1 cellular context compared by ENCODE assay signal in genomic region chr1:45205910-45206721, GRCh38.
TF ChIP-seq lines count a peak whose summit lies in the region.

Gene ZSWIM5, minus strand, starts transcription at chr1:45206605. Its CDS starts 255 bp downstream, at chr1:45206350.

TF ChIP-seq in HepG2, 621 proteins besides CTCF, POLR2A, EP300 and RAD21 (continued from another document and continues in another):
- TF ChIP-seq, protein P1, sequence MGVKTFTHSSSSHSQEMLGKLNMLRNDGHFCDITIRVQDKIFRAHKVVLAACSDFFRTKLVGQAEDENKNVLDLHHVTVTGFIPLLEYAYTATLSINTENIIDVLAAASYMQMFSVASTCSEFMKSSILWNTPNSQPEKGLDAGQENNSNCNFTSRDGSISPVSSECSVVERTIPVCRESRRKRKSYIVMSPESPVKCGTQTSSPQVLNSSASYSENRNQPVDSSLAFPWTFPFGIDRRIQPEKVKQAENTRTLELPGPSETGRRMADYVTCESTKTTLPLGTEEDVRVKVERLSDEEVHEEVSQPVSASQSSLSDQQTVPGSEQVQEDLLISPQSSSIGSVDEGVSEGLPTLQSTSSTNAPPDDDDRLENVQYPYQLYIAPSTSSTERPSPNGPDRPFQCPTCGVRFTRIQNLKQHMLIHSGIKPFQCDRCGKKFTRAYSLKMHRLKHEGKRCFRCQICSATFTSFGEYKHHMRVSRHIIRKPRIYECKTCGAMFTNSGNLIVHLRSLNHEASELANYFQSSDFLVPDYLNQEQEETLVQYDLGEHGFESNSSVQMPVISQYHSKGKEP (CRISPR knock-in tag; IDR thresholded peaks at IDR 0.05), result no peak
- TF ChIP-seq HOXA3 (CRISPR knock-in tag; IDR thresholded peaks at IDR 0.05) (peak; percentile 72), FOXK2 (IDR thresholded peaks at IDR 0.05) (no peak), ZNF580 (CRISPR knock-in tag; IDR thresholded peaks at IDR 0.05; ENCODE audit: borderline replicate concordance, low read depth) (no peak), PCBP1 (IDR thresholded peaks at IDR 0.05; ENCODE audit: borderline replicate concordance, low read depth, low read length) (no peak), AGO1 (IDR thresholded peaks at IDR 0.05; ENCODE audit: low read depth, low read length, poor library complexity, severe bottlenecking) (no peak), ZKSCAN5 (CRISPR knock-in tag; IDR thresholded peaks at IDR 0.05) (no peak), ZSCAN29 (CRISPR knock-in tag; conservative IDR thresholded peaks at IDR 0.05) (no peak), ZNF777 (CRISPR knock-in tag; IDR thresholded peaks at IDR 0.05) (peak; percentile 64), ZNF776 (CRISPR knock-in tag; IDR thresholded peaks at IDR 0.05) (0 out of 2 replicates have a peak, but pooled peaks have one; percentile 79), RFX1 (IDR thresholded peaks at IDR 0.05) (no peak), ZNF547 (CRISPR knock-in tag; IDR thresholded peaks at IDR 0.05) (no peak), ZNF772 (CRISPR knock-in tag; IDR thresholded peaks at IDR 0.05) (peak; percentile 21; the same call in 1 of the 2 replicates), ZNF121 (CRISPR knock-in tag; IDR thresholded peaks at IDR 0.05) (no peak), FOXM1 (CRISPR knock-in tag; IDR thresholded peaks at IDR 0.05) (0 out of 2 replicates have a peak, but pooled peaks have one; percentile 50), HES4 (CRISPR knock-in tag; IDR thresholded peaks at IDR 0.05; ENCODE audit: borderline replicate concordance) (0 out of 2 replicates have a peak, but pooled peaks have one; percentile 63), HOXA7 (CRISPR knock-in tag; IDR thresholded peaks at IDR 0.05) (no peak), MZF1 (CRISPR knock-in tag; IDR thresholded peaks at IDR 0.05; ENCODE audit: borderline replicate concordance) (no peak), HMGXB3 (CRISPR knock-in tag; IDR thresholded peaks at IDR 0.05; ENCODE audit: borderline replicate concordance) (no peak), PRMT3 (CRISPR knock-in tag; IDR thresholded peaks at IDR 0.05; ENCODE audit: borderline replicate concordance, low read depth) (0 out of 2 replicates have a peak, but pooled peaks have one; percentile 74), ZNF782 (CRISPR knock-in tag; IDR thresholded peaks at IDR 0.05; ENCODE audit: borderline replicate concordance) (peak; percentile 72; the same call in 1 of the 2 replicates), NFYB (CRISPR knock-in tag; IDR thresholded peaks at IDR 0.05) (no peak), KDM4B (CRISPR knock-in tag; IDR thresholded peaks at IDR 0.05) (no peak; the same call in 1 of the 2 replicates), ZFY (CRISPR knock-in tag; IDR thresholded peaks at IDR 0.05) (peak; percentile 76), AHDC1 (CRISPR knock-in tag; IDR thresholded peaks at IDR 0.05; ENCODE audit: borderline replicate concordance) (no peak), BRD4 (CRISPR knock-in tag; IDR thresholded peaks at IDR 0.05) (peak; percentile 37; the same call in 1 of the 2 replicates), ZNF136 (CRISPR knock-in tag; IDR thresholded peaks at IDR 0.05; ENCODE audit: low read depth) (no peak), ZNF343 (CRISPR knock-in tag; IDR thresholded peaks at IDR 0.05) (no peak), ZNF652 (CRISPR knock-in tag; IDR thresholded peaks at IDR 0.05; ENCODE audit: borderline replicate concordance, low read depth) (no peak), RBM22 (optimal IDR thresholded peaks at IDR 0.05; ENCODE audit: low read length) (no peak), NFE2 (CRISPR knock-in tag; IDR thresholded peaks at IDR 0.05) (no peak), ZFP1 (CRISPR knock-in tag; IDR thresholded peaks at IDR 0.05) (no peak), PHB2 (IDR thresholded peaks at IDR 0.05; ENCODE audit: partially characterized antibody) (no peak), STAT5B (CRISPR knock-in tag; IDR thresholded peaks at IDR 0.05) (no peak), TERF1 (CRISPR knock-in tag; IDR thresholded peaks at IDR 0.05) (no peak), SP140L (CRISPR knock-in tag; IDR thresholded peaks at IDR 0.05; ENCODE audit: borderline replicate concordance) (no peak), ZUFSP (CRISPR knock-in tag; IDR thresholded peaks at IDR 0.05; ENCODE audit: borderline replicate concordance) (no peak), ZNF253 (CRISPR knock-in tag; IDR thresholded peaks at IDR 0.05; ENCODE audit: borderline replicate concordance) (no peak), SOX13 (IDR thresholded peaks at IDR 0.05) (no peak), SOX13 (CRISPR knock-in tag; conservative IDR thresholded peaks at IDR 0.05 in 1 of 2, IDR thresholded peaks at IDR 0.05 in 1 of 2) (no peak)
- TF ChIP-seq, protein P2, sequence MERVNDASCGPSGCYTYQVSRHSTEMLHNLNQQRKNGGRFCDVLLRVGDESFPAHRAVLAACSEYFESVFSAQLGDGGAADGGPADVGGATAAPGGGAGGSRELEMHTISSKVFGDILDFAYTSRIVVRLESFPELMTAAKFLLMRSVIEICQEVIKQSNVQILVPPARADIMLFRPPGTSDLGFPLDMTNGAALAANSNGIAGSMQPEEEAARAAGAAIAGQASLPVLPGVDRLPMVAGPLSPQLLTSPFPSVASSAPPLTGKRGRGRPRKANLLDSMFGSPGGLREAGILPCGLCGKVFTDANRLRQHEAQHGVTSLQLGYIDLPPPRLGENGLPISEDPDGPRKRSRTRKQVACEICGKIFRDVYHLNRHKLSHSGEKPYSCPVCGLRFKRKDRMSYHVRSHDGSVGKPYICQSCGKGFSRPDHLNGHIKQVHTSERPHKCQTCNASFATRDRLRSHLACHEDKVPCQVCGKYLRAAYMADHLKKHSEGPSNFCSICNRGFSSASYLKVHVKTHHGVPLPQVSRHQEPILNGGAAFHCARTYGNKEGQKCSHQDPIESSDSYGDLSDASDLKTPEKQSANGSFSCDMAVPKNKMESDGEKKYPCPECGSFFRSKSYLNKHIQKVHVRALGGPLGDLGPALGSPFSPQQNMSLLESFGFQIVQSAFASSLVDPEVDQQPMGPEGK (CRISPR knock-in tag; IDR thresholded peaks at IDR 0.05), result peak; percentile 75
- TF ChIP-seq, protein P3, sequence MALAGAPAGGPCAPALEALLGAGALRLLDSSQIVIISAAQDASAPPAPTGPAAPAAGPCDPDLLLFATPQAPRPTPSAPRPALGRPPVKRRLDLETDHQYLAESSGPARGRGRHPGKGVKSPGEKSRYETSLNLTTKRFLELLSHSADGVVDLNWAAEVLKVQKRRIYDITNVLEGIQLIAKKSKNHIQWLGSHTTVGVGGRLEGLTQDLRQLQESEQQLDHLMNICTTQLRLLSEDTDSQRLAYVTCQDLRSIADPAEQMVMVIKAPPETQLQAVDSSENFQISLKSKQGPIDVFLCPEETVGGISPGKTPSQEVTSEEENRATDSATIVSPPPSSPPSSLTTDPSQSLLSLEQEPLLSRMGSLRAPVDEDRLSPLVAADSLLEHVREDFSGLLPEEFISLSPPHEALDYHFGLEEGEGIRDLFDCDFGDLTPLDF (CRISPR knock-in tag; IDR thresholded peaks at IDR 0.05), result no peak
- TF ChIP-seq, protein P4, sequence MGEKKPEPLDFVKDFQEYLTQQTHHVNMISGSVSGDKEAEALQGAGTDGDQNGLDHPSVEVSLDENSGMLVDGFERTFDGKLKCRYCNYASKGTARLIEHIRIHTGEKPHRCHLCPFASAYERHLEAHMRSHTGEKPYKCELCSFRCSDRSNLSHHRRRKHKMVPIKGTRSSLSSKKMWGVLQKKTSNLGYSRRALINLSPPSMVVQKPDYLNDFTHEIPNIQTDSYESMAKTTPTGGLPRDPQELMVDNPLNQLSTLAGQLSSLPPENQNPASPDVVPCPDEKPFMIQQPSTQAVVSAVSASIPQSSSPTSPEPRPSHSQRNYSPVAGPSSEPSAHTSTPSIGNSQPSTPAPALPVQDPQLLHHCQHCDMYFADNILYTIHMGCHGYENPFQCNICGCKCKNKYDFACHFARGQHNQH (CRISPR knock-in tag; IDR thresholded peaks at IDR 0.05), result no peak
- TF ChIP-seq, protein P5, sequence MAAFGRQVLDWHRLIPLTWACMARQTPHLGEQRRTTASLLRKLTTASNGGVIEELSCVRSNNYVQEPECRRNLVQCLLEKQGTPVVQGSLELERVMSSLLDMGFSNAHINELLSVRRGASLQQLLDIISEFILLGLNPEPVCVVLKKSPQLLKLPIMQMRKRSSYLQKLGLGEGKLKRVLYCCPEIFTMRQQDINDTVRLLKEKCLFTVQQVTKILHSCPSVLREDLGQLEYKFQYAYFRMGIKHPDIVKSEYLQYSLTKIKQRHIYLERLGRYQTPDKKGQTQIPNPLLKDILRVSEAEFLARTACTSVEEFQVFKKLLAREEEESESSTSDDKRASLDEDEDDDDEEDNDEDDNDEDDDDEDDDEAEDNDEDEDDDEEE (CRISPR knock-in tag; IDR thresholded peaks at IDR 0.05), result no peak
